1 cellular context compared by ENCODE assay signal in the genomic region with DNA sequence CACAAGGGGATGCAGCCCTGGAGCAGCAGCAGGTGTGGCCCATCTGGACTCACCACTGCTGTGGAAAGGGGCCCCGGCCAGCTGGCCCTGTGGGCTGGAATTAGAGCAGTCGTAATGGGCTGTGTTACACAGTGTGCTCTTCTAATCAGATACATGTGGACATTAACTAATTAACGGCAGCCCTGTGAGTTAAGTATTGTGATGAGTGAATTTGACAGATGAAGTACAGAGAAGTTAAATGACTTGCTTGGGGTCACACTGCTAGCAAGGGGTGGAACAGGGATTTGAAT.
TF ChIP-seq lines count a peak whose summit lies in the region.

No MANE protein-coding gene starts in this region.

TF ChIP-seq in H1, 55 proteins besides CTCF, POLR2A, EP300 and RAD21:
- no peak for TF ChIP-seq RXRA (IDR thresholded peaks at IDR 0.05; ENCODE audit: insufficient read depth, low read depth, low read length)
- TF ChIP-seq TAF7 (optimal IDR thresholded peaks at IDR 0.05; ENCODE audit: borderline replicate concordance, low read depth, low read length) = no peak
- no peak for TF ChIP-seq POU5F1 (IDR thresholded peaks at IDR 0.05; ENCODE audit: low read depth, low read length)
- TF ChIP-seq BRCA1 (IDR thresholded peaks at IDR 0.05; ENCODE audit: low read depth, low read length) = no peak
